37 cellular contexts compared by ENCODE assay signal in the genomic region with DNA sequence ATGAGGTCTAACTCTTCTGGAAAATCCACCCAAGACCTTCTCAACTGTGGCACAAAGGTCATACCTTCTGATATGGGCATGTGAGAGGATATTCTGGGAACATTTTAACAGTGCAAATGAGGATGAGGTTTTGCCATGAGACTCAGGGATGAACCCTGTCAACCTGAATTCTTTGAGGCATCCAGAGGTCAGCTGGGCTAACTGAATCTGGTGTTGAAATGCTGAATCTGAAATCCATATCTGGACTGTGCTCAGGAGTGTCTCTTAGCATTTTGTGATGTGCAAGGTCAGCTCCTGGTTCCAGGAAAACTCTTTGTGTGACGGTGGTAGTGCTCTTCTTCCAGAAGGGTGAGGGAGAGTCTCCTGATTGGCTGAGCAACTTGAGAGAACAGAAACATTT.
"Had no signal": no experiment of that assay in that cellular context is flagged by ENCODE, and none has a peak within 500 bp of the region (broad histone marks: within the 10 kb centered on the region; RNA-seq: fewer than 3 reads in every experiment).

No MANE protein-coding gene starts in this region.

- H3K36me3 Mint-ChIP-seq: activated CD8-positive, alpha-beta memory T cell treated with anti-CD3 and anti-CD28 coated beads, Interleukin-2, amount 10 ng/mL, durations not matched to agents 7 days and 5 days; activated naive CD4-positive, alpha-beta T cell treated with anti-CD3 and anti-CD28 coated beads, Interleukin-2, amount 10 ng/mL, durations not matched to agents 7 days and 5 days; activated naive CD4-positive, alpha-beta T cell treated with anti-CD3 and anti-CD28 coated beads, Interleukin-2, amount 50 U/mL, for 24 hours; activated naive CD8-positive, alpha-beta T cell; activated naive CD8-positive, alpha-beta T cell treated with anti-CD3 and anti-CD28 coated beads, Interleukin-2, amount 10 ng/mL, durations not matched to agents 7 days and 5 days; brain had no signal

- H3K4me3 Mint-ChIP-seq: activated CD4-positive, alpha-beta memory T cell treated with anti-CD3 and anti-CD28 coated beads, Interleukin-2, amount 10 ng/mL, durations not matched to agents 7 days and 5 days; activated CD4-positive, alpha-beta T cell treated with anti-CD3 and anti-CD28 coated beads for 36 hours; activated CD4-positive, alpha-beta T cell treated with anti-CD3 and anti-CD28 coated beads, Interleukin-2, amount 10 ng/mL, durations not matched to agents 7 days and 5 days; activated CD8-positive, alpha-beta memory T cell treated with anti-CD3 and anti-CD28 coated beads, Interleukin-2, amount 10 ng/mL, durations not matched to agents 7 days and 5 days; activated CD8-positive, alpha-beta T cell treated with anti-CD3 and anti-CD28 coated beads, Interleukin-2, amount 10 ng/mL, durations not matched to agents 7 days and 5 days; activated naive CD4-positive, alpha-beta T cell treated with anti-CD3 and anti-CD28 coated beads, Interleukin-2, amount 10 ng/mL, durations not matched to agents 7 days and 5 days; activated naive CD4-positive, alpha-beta T cell treated with anti-CD3 and anti-CD28 coated beads, Interleukin-2, amount 50 U/mL, for 24 hours; activated naive CD8-positive, alpha-beta T cell; activated naive CD8-positive, alpha-beta T cell treated with anti-CD3 and anti-CD28 coated beads, Interleukin-2, amount 10 ng/mL, durations not matched to agents 7 days and 5 days; activated naive CD8-positive, alpha-beta T cell treated with anti-CD3 and anti-CD28 coated beads, Interleukin-2, amount 50 U/mL, for 24 hours; activated T-cell treated with anti-CD3 and anti-CD28 coated beads, Interleukin-2, amount 50 U/mL, for 24 hours; brain; central memory CD8-positive, alpha-beta T cell; T-helper 1 cell treated with Interleukin-12 subunit alpha and Interleukin-12 subunit beta and Interleukin-4 antibody, amounts not matched to agents 30 μg/mL and 1 μg/mL, for 36 hours; T-helper 2 cell treated with Interferon-gamma antibody and Interleukin-4, amounts not matched to agents 5 μg/mL and 100 μg/mL, for 36 hours had no signal

- H3K27ac Mint-ChIP-seq: activated CD4-positive, alpha-beta memory T cell treated with anti-CD3 and anti-CD28 coated beads, Interleukin-2, amount 10 ng/mL, durations not matched to agents 7 days and 5 days; activated CD4-positive, alpha-beta T cell treated with anti-CD3 and anti-CD28 coated beads for 36 hours; activated CD4-positive, alpha-beta T cell treated with anti-CD3 and anti-CD28 coated beads, Interleukin-2, amount 10 ng/mL, durations not matched to agents 7 days and 5 days; activated CD8-positive, alpha-beta memory T cell treated with anti-CD3 and anti-CD28 coated beads, Interleukin-2, amount 10 ng/mL, durations not matched to agents 7 days and 5 days; activated CD8-positive, alpha-beta T cell treated with anti-CD3 and anti-CD28 coated beads, Interleukin-2, amount 10 ng/mL, durations not matched to agents 7 days and 5 days; activated naive CD4-positive, alpha-beta T cell treated with anti-CD3 and anti-CD28 coated beads, Interleukin-2, amount 10 ng/mL, durations not matched to agents 7 days and 5 days; activated naive CD4-positive, alpha-beta T cell treated with anti-CD3 and anti-CD28 coated beads, Interleukin-2, amount 50 U/mL, for 24 hours; activated naive CD8-positive, alpha-beta T cell; activated naive CD8-positive, alpha-beta T cell treated with anti-CD3 and anti-CD28 coated beads, Interleukin-2, amount 10 ng/mL, durations not matched to agents 7 days and 5 days; activated naive CD8-positive, alpha-beta T cell treated with anti-CD3 and anti-CD28 coated beads, Interleukin-2, amount 50 U/mL, for 24 hours; activated T-cell treated with anti-CD3 and anti-CD28 coated beads, Interleukin-2, amount 50 U/mL, for 24 hours; activated T-helper 2 cell treated with anti-CD3 and anti-CD28 coated beads, Interferon-gamma antibody, Interleukin-2, Interleukin-4, amounts not matched to agents 10 μg/mL and 5 μg/mL and 100 μg/mL, durations not matched to agents 14 hours and 24 hours and 36 hours; brain; T-helper 1 cell treated with Interleukin-12 subunit alpha and Interleukin-12 subunit beta and Interleukin-4 antibody, amounts not matched to agents 30 μg/mL and 1 μg/mL, for 36 hours; T-helper 2 cell treated with Interferon-gamma antibody and Interleukin-4, amounts not matched to agents 5 μg/mL and 100 μg/mL, for 36 hours had no signal

- H3K27ac ChIP-seq: ascending aorta, cardiac muscle cell, VCaP had no signal

- H3K36me3 ChIP-seq: ascending aorta, cardiac muscle cell had no signal

- ATAC-seq: activated CD4-positive, alpha-beta T cell treated with anti-CD3 and anti-CD28 coated beads for 36 hours; activated CD4-positive, CD25-positive, alpha-beta regulatory T cell treated with anti-CD3 and anti-CD28 coated beads, Interleukin-2, amount 50 U/mL, for 24 hours; activated CD8-positive, alpha-beta memory T cell treated with anti-CD3 and anti-CD28 coated beads, Interleukin-2, amount 10 ng/mL, durations not matched to agents 7 days and 5 days; activated CD8-positive, alpha-beta T cell treated with anti-CD3 and anti-CD28 coated beads, Interleukin-2, amount 10 ng/mL, durations not matched to agents 7 days and 5 days; activated naive CD8-positive, alpha-beta T cell treated with anti-CD3 and anti-CD28 coated beads, Interleukin-2, amount 50 U/mL, for 24 hours had no signal

- H3K4me1 ChIP-seq: ascending aorta had no signal

- H3K9me3 ChIP-seq: ascending aorta had no signal

- H3K27me3 ChIP-seq: ascending aorta, cardiac muscle cell had no signal

- DNase-seq: activated CD4-positive, alpha-beta memory T cell treated with anti-CD3 and anti-CD28 coated beads, Interleukin-2, amount 10 ng/mL, durations not matched to agents 7 days and 5 days; activated CD4-positive, alpha-beta T cell treated with anti-CD3 and anti-CD28 coated beads for 1 hour; activated CD4-positive, alpha-beta T cell treated with anti-CD3 and anti-CD28 coated beads for 36 hours; activated CD4-positive, alpha-beta T cell treated with anti-CD3 and anti-CD28 coated beads for 48 hours; activated CD4-positive, alpha-beta T cell treated with anti-CD3 and anti-CD28 coated beads, Interleukin-2, amount 10 ng/mL, durations not matched to agents 7 days and 5 days; activated CD4-positive, alpha-beta T cell treated with anti-CD3 and anti-CD28 coated beads, Interleukin-2, amount 50 U/mL, for 48 hours; activated CD4-positive, CD25-positive, alpha-beta regulatory T cell; activated CD8-positive, alpha-beta memory T cell treated with anti-CD3 and anti-CD28 coated beads for 24 hours; activated CD8-positive, alpha-beta memory T cell treated with anti-CD3 and anti-CD28 coated beads, Interleukin-2, amount 10 ng/mL, durations not matched to agents 7 days and 5 days; activated CD8-positive, alpha-beta memory T cell treated with anti-CD3 and anti-CD28 coated beads, Interleukin-2, amount 50 U/mL, for 48 hours; activated CD8-positive, alpha-beta T cell treated with anti-CD3 and anti-CD28 coated beads, Interleukin-2, amount 10 ng/mL, durations not matched to agents 7 days and 5 days; activated effector memory CD4-positive, alpha-beta T cell treated with Interleukin-2 at 50 U/mL for 16 hours; activated gamma-delta T cell; activated naive CD4-positive, alpha-beta T cell treated with anti-CD3 and anti-CD28 coated beads, Interleukin-2, amount 10 ng/mL, durations not matched to agents 7 days and 5 days; activated naive CD4-positive, alpha-beta T cell treated with Interleukin-2 at 50 U/mL for 16 hours; activated naive CD8-positive, alpha-beta T cell treated with anti-CD3 and anti-CD28 coated beads, Interleukin-2, amount 10 ng/mL, durations not matched to agents 7 days and 5 days; activated naive CD8-positive, alpha-beta T cell treated with anti-CD3 and anti-CD28 coated beads, Interleukin-2, amount 50 U/mL, for 24 hours; activated T-cell treated with anti-CD3 and anti-CD28 coated beads, Interleukin-2, amount 50 U/mL, for 24 hours; activated T-cell treated with anti-CD3 and anti-CD28 coated beads, Interleukin-2, amount 50 U/mL, for 48 hours; amygdala; anterior cingulate cortex; caudate nucleus; cerebellar nuclear complex; T-helper 1 cell; T-helper 2 cell; T-helper 9 cell had no signal

- H3K4me3 ChIP-seq: ascending aorta, cardiac muscle cell had no signal

- H3K27me3 Mint-ChIP-seq: activated CD4-positive, alpha-beta memory T cell treated with anti-CD3 and anti-CD28 coated beads, Interleukin-2, amount 10 ng/mL, durations not matched to agents 7 days and 5 days; activated CD4-positive, alpha-beta T cell treated with anti-CD3 and anti-CD28 coated beads for 36 hours; activated CD4-positive, alpha-beta T cell treated with anti-CD3 and anti-CD28 coated beads, Interleukin-2, amount 10 ng/mL, durations not matched to agents 7 days and 5 days; activated CD8-positive, alpha-beta memory T cell treated with anti-CD3 and anti-CD28 coated beads, Interleukin-2, amount 10 ng/mL, durations not matched to agents 7 days and 5 days; activated naive CD4-positive, alpha-beta T cell treated with anti-CD3 and anti-CD28 coated beads, Interleukin-2, amount 10 ng/mL, durations not matched to agents 7 days and 5 days; activated naive CD4-positive, alpha-beta T cell treated with anti-CD3 and anti-CD28 coated beads, Interleukin-2, amount 50 U/mL, for 24 hours; activated naive CD8-positive, alpha-beta T cell treated with anti-CD3 and anti-CD28 coated beads, Interleukin-2, amount 10 ng/mL, durations not matched to agents 7 days and 5 days; activated naive CD8-positive, alpha-beta T cell treated with anti-CD3 and anti-CD28 coated beads, Interleukin-2, amount 50 U/mL, for 24 hours; activated T-cell treated with anti-CD3 and anti-CD28 coated beads, Interleukin-2, amount 50 U/mL, for 24 hours; central memory CD8-positive, alpha-beta T cell had no signal

- H3K4me1 Mint-ChIP-seq: activated CD4-positive, alpha-beta memory T cell treated with anti-CD3 and anti-CD28 coated beads, Interleukin-2, amount 10 ng/mL, durations not matched to agents 7 days and 5 days; activated CD4-positive, alpha-beta T cell treated with anti-CD3 and anti-CD28 coated beads for 36 hours; activated CD4-positive, alpha-beta T cell treated with anti-CD3 and anti-CD28 coated beads, Interleukin-2, amount 10 ng/mL, durations not matched to agents 7 days and 5 days; activated CD8-positive, alpha-beta memory T cell treated with anti-CD3 and anti-CD28 coated beads, Interleukin-2, amount 10 ng/mL, durations not matched to agents 7 days and 5 days; activated naive CD4-positive, alpha-beta T cell treated with anti-CD3 and anti-CD28 coated beads, Interleukin-2, amount 10 ng/mL, durations not matched to agents 7 days and 5 days; activated naive CD4-positive, alpha-beta T cell treated with anti-CD3 and anti-CD28 coated beads, Interleukin-2, amount 50 U/mL, for 24 hours; activated naive CD8-positive, alpha-beta T cell treated with anti-CD3 and anti-CD28 coated beads, Interleukin-2, amount 10 ng/mL, durations not matched to agents 7 days and 5 days; activated naive CD8-positive, alpha-beta T cell treated with anti-CD3 and anti-CD28 coated beads, Interleukin-2, amount 50 U/mL, for 24 hours; central memory CD8-positive, alpha-beta T cell had no signal
